ENCODE assay signal across 19 cellular contexts in genomic region chr9:107059215-107059614, GRCh38.
DNase-seq lines count a peak whose midpoint lies in the region; ATAC-seq and TF ChIP-seq lines count a peak whose summit lies in the region.
"Had no signal": no experiment of that assay in that cellular context is flagged by ENCODE, and none has a peak within 500 bp of the region (broad histone marks: within the 10 kb centered on the region; RNA-seq: fewer than 3 reads in every experiment).

No MANE protein-coding gene starts in this region.

- H3K27me3 Mint-ChIP-seq in GM23338 (ENCODE audit: insufficient read depth, low read depth, poor library complexity) (peaks cover 3% of the 10 kb centered on the region), osteocyte (ENCODE audit: unreplicated experiment) (no peaks in the 10 kb centered on the region)

- H3K9me3 Mint-ChIP-seq in GM23338 (no peaks in the 10 kb centered on the region), osteocyte (ENCODE audit: unreplicated experiment) (peaks cover 6% of the 10 kb centered on the region)
- H3K9me3 Mint-ChIP-seq: H9 had no signal

- no peaks in the 10 kb centered on the region for H3K79me2 ChIP-seq in GM23338 (replicated peaks; ENCODE audit: insufficient read depth)

- ATAC-seq in GM23338 (peak; percentile 61), GM21390 (IDR thresholded peaks at IDR 0.05; ENCODE audit: unreplicated experiment) (no peak)

- H3K36me3 ChIP-seq in GM23338 (ENCODE audit: insufficient read depth) (no peaks in the 10 kb centered on the region), WERI-Rb-1 (no peaks in the 10 kb centered on the region)
- H3K36me3 ChIP-seq: SJCRH30 had no signal

- H3K27ac Mint-ChIP-seq in GM23338 (no peak overlapping the region), osteocyte (ENCODE audit: unreplicated experiment) (peak overlapping the region; percentile 42)
- H3K27ac Mint-ChIP-seq: H9 had no signal

- H3K4me1 ChIP-seq in GM23338 (ENCODE audit: insufficient read depth): no peaks in the 10 kb centered on the region
- H3K4me1 ChIP-seq: SJCRH30 had no signal

- TF ChIP-seq CTCF in GM23338 (conservative IDR thresholded peaks at IDR 0.05; ENCODE audit: low read depth in 2 of 2): no peak
- TF ChIP-seq CTCF in WERI-Rb-1 (IDR thresholded peaks at IDR 0.05; ENCODE audit: low read depth, low read length): no peak
- TF ChIP-seq CTCF in osteocyte (IDR thresholded peaks at IDR 0.05): no peak
- no peak for TF ChIP-seq CTCF in coronary artery (IDR thresholded peaks at IDR 0.05)

- H3K4me2 ChIP-seq in GM23338: no peak overlapping the region

- H3K4me3 ChIP-seq in GM23338 (no peak overlapping the region), WERI-Rb-1 (ENCODE audit: low read depth, low read length) (no peak overlapping the region), coronary artery (no peak overlapping the region)
- H3K4me3 ChIP-seq: SJCRH30 had no signal

- peaks cover 5% of the 10 kb centered on the region for H3K9me3 ChIP-seq in WERI-Rb-1 (ENCODE audit: severe bottlenecking)
- H3K9me3 ChIP-seq: SJCRH30 had no signal

- DNase-seq in GM23338 (ENCODE audit: low spot score): no peak
- no peak for DNase-seq in WERI-Rb-1
- DNase-seq in iPS-NIHi11 (ENCODE audit: low spot score): peak; percentile 18
- no peak for DNase-seq in osteocyte (ENCODE audit: extremely low spot score, unreplicated experiment)
- no peak for DNase-seq in stimulated activated CD4-positive, alpha-beta T cell treated with anti-CD3 and anti-CD28 coated beads, Interleukin-15, amount 100 ng/mL, for 24 hours
- no peak for DNase-seq in coronary artery (ENCODE audit: low spot score)
- DNase-seq: GDM1, H9, KG1, NCI-H1092, NCI-H1436, NCI-H187 treated with DMSO at 0.1 percent for 48 hours, NCI-H2107, NCI-H226, NCI-H524, SJCRH30 had no signal

- no peaks in the 10 kb centered on the region for H3F3A ChIP-seq in GM23338 (replicated peaks; ENCODE audit: low read depth)

- peaks cover 32% of the 10 kb centered on the region for H3K9me2 ChIP-seq in GM23338 (ENCODE audit: insufficient read depth)

- H3K27me3 ChIP-seq in GM23338 (ENCODE audit: insufficient read depth): no peaks in the 10 kb centered on the region
- H3K27me3 ChIP-seq in WERI-Rb-1 (ENCODE audit: insufficient read depth, low read depth, severe bottlenecking): no peaks in the 10 kb centered on the region

- no peaks in the 10 kb centered on the region for H4K20me1 ChIP-seq in GM23338 (replicated peaks; ENCODE audit: insufficient read depth)

- no peak overlapping the region for H3K4me3 Mint-ChIP-seq in GM23338
- no peak overlapping the region for H3K4me3 Mint-ChIP-seq in osteocyte (ENCODE audit: unreplicated experiment)
- H3K4me3 Mint-ChIP-seq: CD14-positive monocyte, H9 had no signal

- H3K4me1 Mint-ChIP-seq in GM23338: peaks cover 10% of the 10 kb centered on the region
- no peaks in the 10 kb centered on the region for H3K4me1 Mint-ChIP-seq in osteocyte (ENCODE audit: unreplicated experiment)

- no peaks in the 10 kb centered on the region for H3K36me3 Mint-ChIP-seq in GM23338 (ENCODE audit: low read depth)
- no peaks in the 10 kb centered on the region for H3K36me3 Mint-ChIP-seq in osteocyte (ENCODE audit: unreplicated experiment)
- H3K36me3 Mint-ChIP-seq: CD14-positive monocyte had no signal

- no peak overlapping the region for H2AFZ ChIP-seq in GM23338

- H3K27ac ChIP-seq in GM23338 (ENCODE audit: low read depth) (no peak overlapping the region), WERI-Rb-1 (peak overlapping the region; percentile 13; the same call in 1 of the 2 replicates), coronary artery (no peak overlapping the region)
- H3K27ac ChIP-seq: HL-60, SJCRH30 had no signal

TF ChIP-seq in GM23338, 12 proteins besides CTCF, POLR2A, EP300 and RAD21:
- TF ChIP-seq ZNF331 (CRISPR knock-in tag; IDR thresholded peaks at IDR 0.05; ENCODE audit: low read depth) (no peak), POLR2AphosphoS5 (IDR thresholded peaks at IDR 0.05; ENCODE audit: low read depth) (no peak), ZNF114 (CRISPR knock-in tag; IDR thresholded peaks at IDR 0.05) (no peak), EZH2 (IDR thresholded peaks at IDR 0.05; ENCODE audit: low read depth, unreplicated experiment) (no peak), JUNB (IDR thresholded peaks at IDR 0.05; ENCODE audit: unreplicated experiment) (no peak), ETS1 (IDR thresholded peaks at IDR 0.05) (no peak), STAT1 (IDR thresholded peaks at IDR 0.05; ENCODE audit: unreplicated experiment) (no peak), ZNF462 (CRISPR knock-in tag; IDR thresholded peaks at IDR 0.05) (no peak), NANOG (IDR thresholded peaks at IDR 0.05; ENCODE audit: borderline replicate concordance) (no peak)
